ENCODE assay signal across 18 cellular contexts in genomic region chr3:66761093-66761780, GRCh38.
DNase-seq lines count a peak whose midpoint lies in the region; ATAC-seq and TF ChIP-seq lines count a peak whose summit lies in the region.
"Had no signal": no experiment of that assay in that cellular context is flagged by ENCODE, and none has a peak within 500 bp of the region (broad histone marks: within the 10 kb centered on the region; RNA-seq: fewer than 3 reads in every experiment).

No MANE protein-coding gene starts in this region.

- H3K4ac ChIP-seq in IMR-90 (ENCODE audit: low read depth, low read length): no peak overlapping the region

- H3K4me1 Mint-ChIP-seq in activated naive CD8-positive, alpha-beta T cell treated with anti-CD3 and anti-CD28 coated beads, Interleukin-2, amount 50 U/mL, for 24 hours: no peaks in the 10 kb centered on the region
- H3K4me1 Mint-ChIP-seq: GM23338 had no signal

- DNase-seq in IMR-90: peak; percentile 52
- DNase-seq in amniotic epithelial cell (ENCODE audit: low read depth): peak; percentile 2
- DNase-seq in iris pigment epithelial cell (ENCODE audit: low read depth): peak; percentile 84
- DNase-seq in gastrocnemius medialis: peak; percentile 68 to 87
- DNase-seq in G401 (ENCODE audit: low spot score): no peak
- no peak for DNase-seq in NCI-H1436 treated with DMSO at 0.1 percent for 48 hours (lab: John Stamatoyannopoulos, UW)
- no peak for DNase-seq in activated naive CD8-positive, alpha-beta T cell treated with anti-CD3 and anti-CD28 coated beads, Interleukin-2, amount 50 U/mL, for 24 hours
- DNase-seq: C1 segment of cervical spinal cord, DMS 273 treated with DMSO at 0.1 percent for 48 hours, GF-D8, NCI-H1417 treated with DMSO at 0.1 percent for 48 hours, NCI-H2029, NCI-H2171, NCI-H446 treated with DMSO at 0.1 percent for 48 hours, OCI-M1 had no signal

- H3K27me3 ChIP-seq in IMR-90 (ENCODE audit: control insufficient read depth, insufficient read depth, low read length) (no peaks in the 10 kb centered on the region), gastrocnemius medialis (no peaks in the 10 kb centered on the region)

- no peaks in the 10 kb centered on the region for H3K9me1 ChIP-seq in IMR-90 (ENCODE audit: insufficient read depth, low read length)

- H3K4me2 ChIP-seq in IMR-90 (ENCODE audit: low read depth, low read length): no peak overlapping the region
- H3K4me2 ChIP-seq: GM23338 had no signal

- no peaks in the 10 kb centered on the region for H3K79me1 ChIP-seq in IMR-90 (ENCODE audit: low read depth in 1 of 2, low read length in 2 of 2)

- H3K23ac ChIP-seq in IMR-90 (ENCODE audit: low read depth, low read length): no peak overlapping the region

- H3K27me3 Mint-ChIP-seq in activated naive CD8-positive, alpha-beta T cell treated with anti-CD3 and anti-CD28 coated beads, Interleukin-2, amount 50 U/mL, for 24 hours: no peaks in the 10 kb centered on the region

- no peak overlapping the region for H2AK5ac ChIP-seq in IMR-90 (ENCODE audit: low read depth, low read length)

- no peak for TF ChIP-seq RAD21 in IMR-90 (IDR thresholded peaks at IDR 0.05; ENCODE audit: low read length)

- no peak for TF ChIP-seq POLR2A in IMR-90 (IDR thresholded peaks at IDR 0.05; ENCODE audit: low read depth, low read length)
- TF ChIP-seq POLR2A in gastrocnemius medialis (IDR thresholded peaks at IDR 0.05): no peak

- H2BK20ac ChIP-seq in IMR-90 (ENCODE audit: low read depth, low read length): no peak overlapping the region

- no peak overlapping the region for H3K56ac ChIP-seq in IMR-90 (ENCODE audit: extremely low read depth, insufficient read depth, low read length)

- no peaks in the 10 kb centered on the region for H4K20me1 ChIP-seq in IMR-90 (ENCODE audit: insufficient read depth, low read length)

- H2AFZ ChIP-seq in IMR-90 (replicated peaks; ENCODE audit: low read length, poor library complexity): no peak overlapping the region
- H2AFZ ChIP-seq: GM23338 had no signal

- H3K36me3 ChIP-seq in IMR-90 (ENCODE audit: control insufficient read depth, insufficient read depth, low read length): no peaks in the 10 kb centered on the region
- no peaks in the 10 kb centered on the region for H3K36me3 ChIP-seq in gastrocnemius medialis

- no peak overlapping the region; the same call in 1 of the 2 replicates for H2BK120ac ChIP-seq in IMR-90 (ENCODE audit: low read depth, low read length)

- H3K14ac ChIP-seq in IMR-90 (replicated peaks; ENCODE audit: low read depth, low read length): no peak overlapping the region

- CTCF ChIA-PET in IMR-90 (lab: Yijun Ruan, JAX): interaction anchor here (0.6 to 0.8 kb wide), 3 partner anchors 13 to 798 kb away, joined by 3 read pairs; no protein-coding TSS in a partner anchor

- H3K18ac ChIP-seq in IMR-90 (ENCODE audit: low read depth, low read length): peak overlapping the region; percentile 46; the same call in 1 of the 2 replicates

- no peak overlapping the region for H2BK5ac ChIP-seq in IMR-90 (ENCODE audit: low read depth, low read length, poor library complexity, severe bottlenecking)

- H4K91ac ChIP-seq in IMR-90 (ENCODE audit: insufficient read depth, low read depth, low read length): no peak overlapping the region

- POLR2A ChIA-PET in IMR-90 (lab: Charles Lee; ENCODE audit: unreplicated experiment): no interaction called here

- H3K9me3 ChIP-seq in IMR-90 (ENCODE audit: control insufficient read depth, insufficient read depth, low read length): no peaks in the 10 kb centered on the region
- H3K9me3 ChIP-seq in gastrocnemius medialis: no peaks in the 10 kb centered on the region

- no peak overlapping the region for H3K9ac ChIP-seq in IMR-90 (ENCODE audit: low read depth, low read length)

- H3K36me3 Mint-ChIP-seq in activated naive CD8-positive, alpha-beta T cell treated with anti-CD3 and anti-CD28 coated beads, Interleukin-2, amount 50 U/mL, for 24 hours (ENCODE audit: low read depth): no peaks in the 10 kb centered on the region

- H3K4me3 Mint-ChIP-seq in activated naive CD8-positive, alpha-beta T cell treated with anti-CD3 and anti-CD28 coated beads, Interleukin-2, amount 50 U/mL, for 24 hours: no peak overlapping the region
- H3K4me3 Mint-ChIP-seq: GM23338 had no signal

- intact Hi-C loops in IMR-90 (cut with micrococcal nuclease): no loop called here
- intact Hi-C loops in gastrocnemius medialis (cut with DNase I; ENCODE audit: low total_unique reads): loop anchor here (5.0 kb wide), 4 partner anchors 56 to 354 kb away; partner anchors contain the start of gene LRIG1

- dilution Hi-C loops in IMR-90 (cut with HindIII; ENCODE audit: low sequenced_read_pairs, unreplicated experiment): no loop called here

- H3K4me3 ChIP-seq in IMR-90 (ENCODE audit: insufficient read depth, low read depth, low read length) (no peak overlapping the region), gastrocnemius medialis (no peak overlapping the region)
- H3K4me3 ChIP-seq: GM23338, K562 had no signal

- no peak overlapping the region for H4K8ac ChIP-seq in IMR-90 (ENCODE audit: low read depth in 2 of 2, low read length in 2 of 2)

- H3K27ac ChIP-seq in IMR-90 (ENCODE audit: insufficient read depth, low read length) (no peak overlapping the region), gastrocnemius medialis (peak overlapping the region; percentile 25 to 87 (median 82))
- H3K27ac ChIP-seq: HL-60 had no signal

- no CpG with 5 or more reads among the region's 9 CpGs for WGBS in IMR-90 (ENCODE audit: extremely low coverage in 2 of 2, insufficient read length in 1 of 2), 2 experiments

- H3K4me1 ChIP-seq in IMR-90 (ENCODE audit: control insufficient read depth, insufficient read depth, low read length): peaks cover 8% of the 10 kb centered on the region
- peaks cover 29 to 33% of the 10 kb centered on the region in 2 donors for H3K4me1 ChIP-seq in gastrocnemius medialis

- no TSS peak for BruUV-seq in IMR-90 (replicated peaks; lab: Mats Ljungman, UMichigan)

- in situ Hi-C loops in IMR-90 (cut with MboI; ENCODE audit: low sequenced_read_pairs): no loop called here
- in situ Hi-C loops in gastrocnemius medialis (cut with MboI; ENCODE audit: low sequenced_read_pairs in 4 of 4): no loop called here
- in situ Hi-C loops in G401 (cut with HindIII; ENCODE audit: low sequenced_read_pairs): no loop called here

- no peak overlapping the region for H2BK15ac ChIP-seq in IMR-90 (ENCODE audit: low read depth, low read length)

- no peak overlapping the region for H4K5ac ChIP-seq in IMR-90 (ENCODE audit: low read depth, low read length)

- no peak overlapping the region for H2AK9ac ChIP-seq in IMR-90 (replicated peaks; ENCODE audit: low read depth, low read length, poor library complexity)

- no peaks in the 10 kb centered on the region for H3K9me3 Mint-ChIP-seq in activated naive CD8-positive, alpha-beta T cell treated with anti-CD3 and anti-CD28 coated beads, Interleukin-2, amount 50 U/mL, for 24 hours

- no peak overlapping the region for H3K27ac Mint-ChIP-seq in activated naive CD8-positive, alpha-beta T cell treated with anti-CD3 and anti-CD28 coated beads, Interleukin-2, amount 50 U/mL, for 24 hours
- H3K27ac Mint-ChIP-seq: GM23338 had no signal

- no peak for ATAC-seq in IMR-90 (ENCODE audit: low read depth)
- ATAC-seq in gastrocnemius medialis: peak; percentile 91 to 94
- ATAC-seq in activated naive CD8-positive, alpha-beta T cell treated with anti-CD3 and anti-CD28 coated beads, Interleukin-2, amount 50 U/mL, for 24 hours: no peak
- ATAC-seq: GM23338, K562 had no signal

- TF ChIP-seq CTCF in IMR-90 (conservative IDR thresholded peaks at IDR 0.05; ENCODE audit: low read depth, low read length) (no peak), gastrocnemius medialis (IDR thresholded peaks at IDR 0.05 in 4 of 5, conservative IDR thresholded peaks at IDR 0.05 in 1 of 5) (no peak)

TF ChIP-seq in IMR-90, 13 proteins besides CTCF, POLR2A, EP300 and RAD21:
- TF ChIP-seq MAFK (IDR thresholded peaks at IDR 0.05; ENCODE audit: low read depth, low read length) (no peak), CEBPB (IDR thresholded peaks at IDR 0.05; ENCODE audit: low read depth, low read length) (0 out of 2 replicates have a peak, but pooled peaks have one; percentile 46), CHD1 (IDR thresholded peaks at IDR 0.05; ENCODE audit: low read depth, low read length) (no peak), ELK1 (IDR thresholded peaks at IDR 0.05; ENCODE audit: borderline replicate concordance, low read depth, low read length) (no peak), NFE2L2 (IDR thresholded peaks at IDR 0.05; ENCODE audit: low read depth, low read length) (no peak), SMC3 (IDR thresholded peaks at IDR 0.05; ENCODE audit: low read depth, low read length) (no peak), USF2 (IDR thresholded peaks at IDR 0.05; ENCODE audit: low read depth, low read length) (no peak), MAZ (IDR thresholded peaks at IDR 0.05; ENCODE audit: borderline replicate concordance, low read depth, low read length) (no peak), RFX5 (IDR thresholded peaks at IDR 0.05; ENCODE audit: low read depth, low read length) (no peak)

Comparison
In these comparisons a context has a peak if more than half of its experiments do, and no peak if none do; other contexts are left out.
1. ATAC-seq: peak in gastrocnemius medialis (2 of 2); none in IMR-90 (single experiment) and activated naive CD8-positive, alpha-beta T cell treated with anti-CD3 and anti-CD28 coated beads, Interleukin-2, amount 50 U/mL, for 24 hours (single experiment).
2. DNase-seq: peak in IMR-90 (single experiment), amniotic epithelial cell (single experiment), iris pigment epithelial cell (single experiment) and gastrocnemius medialis (2 of 2); none in G401 (single experiment), NCI-H1436 treated with DMSO at 0.1 percent for 48 hours (single experiment) and activated naive CD8-positive, alpha-beta T cell treated with anti-CD3 and anti-CD28 coated beads, Interleukin-2, amount 50 U/mL, for 24 hours (single experiment).